1 cellular context compared by ENCODE assay signal in genomic region chr6:163438298-163438939, GRCh38.
TF ChIP-seq lines count a peak whose summit lies in the region.

No MANE protein-coding gene starts in this region.

TF ChIP-seq in GM12878, 131 proteins besides CTCF, POLR2A, EP300 and RAD21:
- TF ChIP-seq SKIL (IDR thresholded peaks at IDR 0.05; ENCODE audit: low read depth, poor library complexity, severe bottlenecking) = no peak
- no peak for TF ChIP-seq MEF2A (IDR thresholded peaks at IDR 0.05; ENCODE audit: insufficient read depth, low read depth, low read length)
- no peak for TF ChIP-seq IKZF1 (conservative IDR thresholded peaks at IDR 0.05)
- TF ChIP-seq, protein P1, sequence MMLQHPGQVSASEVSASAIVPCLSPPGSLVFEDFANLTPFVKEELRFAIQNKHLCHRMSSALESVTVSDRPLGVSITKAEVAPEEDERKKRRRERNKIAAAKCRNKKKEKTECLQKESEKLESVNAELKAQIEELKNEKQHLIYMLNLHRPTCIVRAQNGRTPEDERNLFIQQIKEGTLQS (IDR thresholded peaks at IDR 0.05; ENCODE audit: borderline replicate concordance, extremely low read depth, low read depth, low read length) = no peak
- TF ChIP-seq, protein P2, sequence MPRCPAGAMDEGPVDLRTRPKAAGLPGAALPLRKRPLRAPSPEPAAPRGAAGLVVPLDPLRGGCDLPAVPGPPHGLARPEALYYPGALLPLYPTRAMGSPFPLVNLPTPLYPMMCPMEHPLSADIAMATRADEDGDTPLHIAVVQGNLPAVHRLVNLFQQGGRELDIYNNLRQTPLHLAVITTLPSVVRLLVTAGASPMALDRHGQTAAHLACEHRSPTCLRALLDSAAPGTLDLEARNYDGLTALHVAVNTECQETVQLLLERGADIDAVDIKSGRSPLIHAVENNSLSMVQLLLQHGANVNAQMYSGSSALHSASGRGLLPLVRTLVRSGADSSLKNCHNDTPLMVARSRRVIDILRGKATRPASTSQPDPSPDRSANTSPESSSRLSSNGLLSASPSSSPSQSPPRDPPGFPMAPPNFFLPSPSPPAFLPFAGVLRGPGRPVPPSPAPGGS (IDR thresholded peaks at IDR 0.05; ENCODE audit: borderline replicate concordance, insufficient read depth, low read depth, low read length, poor library complexity, severe bottlenecking) = no peak
- TF ChIP-seq, protein P3, sequence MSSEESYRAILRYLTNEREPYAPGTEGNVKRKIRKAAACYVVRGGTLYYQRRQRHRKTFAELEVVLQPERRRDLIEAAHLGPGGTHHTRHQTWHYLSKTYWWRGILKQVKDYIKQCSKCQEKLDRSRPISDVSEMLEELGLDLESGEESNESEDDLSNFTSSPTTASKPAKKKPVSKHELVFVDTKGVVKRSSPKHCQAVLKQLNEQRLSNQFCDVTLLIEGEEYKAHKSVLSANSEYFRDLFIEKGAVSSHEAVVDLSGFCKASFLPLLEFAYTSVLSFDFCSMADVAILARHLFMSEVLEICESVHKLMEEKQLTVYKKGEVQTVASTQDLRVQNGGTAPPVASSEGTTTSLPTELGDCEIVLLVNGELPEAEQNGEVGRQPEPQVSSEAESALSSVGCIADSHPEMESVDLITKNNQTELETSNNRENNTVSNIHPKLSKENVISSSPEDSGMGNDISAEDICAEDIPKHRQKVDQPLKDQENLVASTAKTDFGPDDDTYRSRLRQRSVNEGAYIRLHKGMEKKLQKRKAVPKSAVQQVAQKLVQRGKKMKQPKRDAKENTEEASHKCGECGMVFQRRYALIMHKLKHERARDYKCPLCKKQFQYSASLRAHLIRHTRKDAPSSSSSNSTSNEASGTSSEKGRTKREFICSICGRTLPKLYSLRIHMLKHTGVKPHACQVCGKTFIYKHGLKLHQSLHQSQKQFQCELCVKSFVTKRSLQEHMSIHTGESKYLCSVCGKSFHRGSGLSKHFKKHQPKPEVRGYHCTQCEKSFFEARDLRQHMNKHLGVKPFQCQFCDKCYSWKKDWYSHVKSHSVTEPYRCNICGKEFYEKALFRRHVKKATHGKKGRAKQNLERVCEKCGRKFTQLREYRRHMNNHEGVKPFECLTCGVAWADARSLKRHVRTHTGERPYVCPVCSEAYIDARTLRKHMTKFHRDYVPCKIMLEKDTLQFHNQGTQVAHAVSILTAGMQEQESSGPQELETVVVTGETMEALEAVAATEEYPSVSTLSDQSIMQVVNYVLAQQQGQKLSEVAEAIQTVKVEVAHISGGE (CRISPR knock-in tag; IDR thresholded peaks at IDR 0.05) = no peak
- TF ChIP-seq BCL11A (IDR thresholded peaks at IDR 0.05; ENCODE audit: low read depth, low read length) = no peak
- no peak for TF ChIP-seq DPF2 (IDR thresholded peaks at IDR 0.05)
- TF ChIP-seq CBX3 (IDR thresholded peaks at IDR 0.05; ENCODE audit: borderline replicate concordance, low read depth) = no peak
- TF ChIP-seq ESRRA (IDR thresholded peaks at IDR 0.05; ENCODE audit: low read length) = no peak
- no peak for TF ChIP-seq CHD1 (IDR thresholded peaks at IDR 0.05; ENCODE audit: low read depth, low read length)
- no peak for TF ChIP-seq HDAC2 (IDR thresholded peaks at IDR 0.05)
- TF ChIP-seq GABPA (IDR thresholded peaks at IDR 0.05; ENCODE audit: low read depth) = no peak
- no peak for TF ChIP-seq ZNF622 (IDR thresholded peaks at IDR 0.05)
- TF ChIP-seq HCFC1 (IDR thresholded peaks at IDR 0.05; ENCODE audit: low read length) = no peak
- TF ChIP-seq SRF (IDR thresholded peaks at IDR 0.05; ENCODE audit: low read depth in 2 of 2, low read length in 2 of 2) = no peak
TF ChIP-seq in GM12878: peak in this region for 0.
